In the genomic region with DNA sequence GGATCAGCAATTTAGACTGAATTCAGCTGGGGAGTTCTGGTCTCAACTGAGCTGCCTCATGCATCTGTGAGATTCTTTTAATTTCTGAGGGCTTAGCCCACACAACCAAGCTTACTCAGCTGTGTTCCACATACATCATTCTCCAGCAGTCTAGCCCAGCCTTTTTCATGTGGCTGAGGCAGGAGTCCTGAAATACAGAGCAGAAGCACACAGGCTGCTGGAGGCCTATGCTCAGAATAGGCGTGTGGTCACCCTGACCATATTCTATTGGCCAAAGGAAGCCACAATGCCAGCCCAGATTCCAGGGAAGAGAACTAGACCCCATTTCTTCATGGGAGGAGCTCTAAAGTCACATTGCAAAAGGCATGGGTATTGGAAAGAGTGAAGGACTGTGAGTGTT, we compare ENCODE assay signal across 16 cellular contexts.
"Had no signal": no experiment of that assay in that cellular context is flagged by ENCODE, and none has a peak within 500 bp of the region (broad histone marks: within the 10 kb centered on the region; RNA-seq: fewer than 3 reads in every experiment).

No MANE protein-coding gene starts in this region.

- H3K27me3 ChIP-seq: sigmoid colon, uterus had no signal

- H3K9me3 ChIP-seq: psoas muscle, sigmoid colon, uterus had no signal

- H3K36me3 ChIP-seq: sigmoid colon, uterus had no signal

- H3K4me1 ChIP-seq: psoas muscle, sigmoid colon, uterus had no signal

- ATAC-seq: activated naive CD8-positive, alpha-beta T cell treated with anti-CD3 and anti-CD28 coated beads, Interleukin-2, amount 50 U/mL, for 24 hours; activated T-helper 17 cell treated with anti-CD3 and anti-CD28 coated beads, Interleukin-2, amount 50 U/mL, for 72 hours; stimulated activated memory B cell treated with anti-CD40 and anti-IgM and Interleukin-4, amounts not matched to agents 10 μg/mL and 1 μg/mL and 100 μg/mL, for 72 hours had no signal

- H3K4me3 ChIP-seq: psoas muscle, sigmoid colon, uterus had no signal

- DNase-seq: activated CD4-positive, alpha-beta T cell treated with anti-CD3 and anti-CD28 coated beads for 1 hour; activated CD4-positive, alpha-beta T cell treated with anti-CD3 and anti-CD28 coated beads, Interleukin-2, amount 50 U/mL, for 4 hours; activated naive CD4-positive, alpha-beta T cell treated with anti-CD3 and anti-CD28 coated beads for 36 hours; activated naive CD8-positive, alpha-beta T cell treated with anti-CD3 and anti-CD28 coated beads, Interleukin-2, amount 50 U/mL, for 24 hours; activated T-cell treated with anti-CD3 and anti-CD28 coated beads for 4 hours; erythroblast; hippocampal formation; mesenchymal stem cell; psoas muscle; sigmoid colon; stimulated activated CD4-positive, alpha-beta T cell treated with anti-CD3 and anti-CD28 coated beads, Interleukin-2, amount 100 ng/mL, for 48 hours; T1000; uterus had no signal

- H3K27ac ChIP-seq: psoas muscle, sigmoid colon, uterus, VCaP had no signal
